In genomic region chr19:21587117-21587461, GRCh38 we compare ENCODE assay signal across 1 cellular context.
TF ChIP-seq lines count a peak whose summit lies in the region.

No MANE protein-coding gene starts in this region.

TF ChIP-seq in GM23338, 12 proteins besides CTCF, POLR2A, EP300 and RAD21 (continued from another document):
- TF ChIP-seq ZNF462 (CRISPR knock-in tag; IDR thresholded peaks at IDR 0.05), result no peak
TF ChIP-seq in GM23338: peak in this region for 0.
